Comparison of ENCODE assay signal across 22 cellular contexts in the genomic region with DNA sequence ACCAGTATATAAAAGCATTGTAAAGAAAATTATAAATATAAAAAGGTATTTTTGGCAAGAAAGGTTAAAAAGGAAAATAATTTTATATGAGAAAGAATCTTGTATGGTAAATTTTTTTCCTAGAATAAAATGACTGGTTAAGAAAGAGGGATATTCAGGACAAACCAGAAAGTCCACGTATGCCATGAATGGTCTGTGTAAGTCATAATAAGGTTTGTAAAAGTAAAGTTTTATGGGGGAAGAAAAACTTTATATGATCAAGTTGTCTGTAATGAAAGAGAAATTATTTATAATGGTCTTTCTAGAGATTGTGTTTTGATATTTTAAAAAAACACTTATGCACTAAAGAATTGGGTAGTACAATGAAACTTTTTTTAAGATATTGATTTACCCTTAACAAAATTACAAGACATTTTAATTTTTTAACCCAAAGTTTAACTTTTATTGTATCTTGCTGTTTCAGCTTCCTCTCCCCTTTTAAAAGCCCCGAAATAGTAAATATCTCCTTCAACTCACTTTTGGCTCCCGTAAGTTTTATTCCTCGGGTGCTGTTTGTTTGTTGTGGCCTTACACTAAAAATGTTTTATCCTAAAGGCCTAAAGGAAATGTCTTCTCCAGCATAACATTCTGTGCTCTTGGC. TPM values are rescaled to one million over a fixed set of nuclear protein-coding genes. Genes with fewer than 3 reads are reported as not detected.
DNase-seq lines count a peak whose midpoint lies in the region; ATAC-seq and TF ChIP-seq lines count a peak whose summit lies in the region.
"Had no signal": no experiment of that assay in that cellular context is flagged by ENCODE, and none has a peak within 500 bp of the region (broad histone marks: within the 10 kb centered on the region; RNA-seq: fewer than 3 reads in every experiment).

No MANE protein-coding gene starts in this region.

- no peak overlapping the region for H3K4me3 Mint-ChIP-seq in CD4-positive, alpha-beta memory T cell
- H3K4me3 Mint-ChIP-seq: activated naive CD4-positive, alpha-beta T cell treated with anti-CD3 and anti-CD28 coated beads for 36 hours; brain; CD4-positive, alpha-beta T cell; dendritic cell treated with granulocyte-macrophage colony-stimulating factor and Interleukin-4, amounts not matched to agents 40 ng/mL and 50 ng/mL, for 4 days; stimulated activated memory B cell treated with anti-CD40 and anti-IgM and Interleukin-4, amounts not matched to agents 10 μg/mL and 1 μg/mL and 100 μg/mL, for 72 hours; T-helper 2 cell treated with Interferon-gamma antibody and Interleukin-4, amounts not matched to agents 5 μg/mL and 100 μg/mL, for 36 hours had no signal

- POLR2A ChIA-PET in CD4-positive, alpha-beta memory T cell (lab: Charles Lee; ENCODE audit: partially characterized antibody), result no interaction called here

- no peak overlapping the region for H2AK5ac ChIP-seq in mesendoderm (ENCODE audit: low read length)

- no peaks in the 10 kb centered on the region for H3K4me1 Mint-ChIP-seq in CD4-positive, alpha-beta memory T cell
- H3K4me1 Mint-ChIP-seq: brain; stimulated activated memory B cell treated with anti-CD40 and anti-IgM and Interleukin-4, amounts not matched to agents 10 μg/mL and 1 μg/mL and 100 μg/mL, for 72 hours had no signal

- H3K36me3 ChIP-seq in WERI-Rb-1 (peaks cover 62% of the 10 kb centered on the region), mesendoderm (ENCODE audit: control insufficient read depth, insufficient read depth, low read length) (peaks cover 19% of the 10 kb centered on the region)
- H3K36me3 ChIP-seq in CD4-positive, alpha-beta memory T cell (ENCODE audit: insufficient read depth, low read length), result no peaks in the 10 kb centered on the region

- peaks cover 6% of the 10 kb centered on the region for H3K9me3 ChIP-seq in WERI-Rb-1 (ENCODE audit: severe bottlenecking)
- H3K9me3 ChIP-seq in CD4-positive, alpha-beta memory T cell (ENCODE audit: control insufficient read depth in 1 of 2, low read length in 2 of 2), result no peaks in the 10 kb centered on the region
- H3K9me3 ChIP-seq: tibial artery had no signal

- CTCF ChIA-PET in CD4-positive, alpha-beta memory T cell (lab: Charles Lee; ENCODE audit: partially characterized antibody), result no interaction called here

- no peak for ATAC-seq in GM18502 (IDR thresholded peaks at IDR 0.05; ENCODE audit: poor library complexity, unreplicated experiment)
- ATAC-seq: stimulated activated memory B cell treated with anti-CD40 and anti-IgM and Interleukin-4, amounts not matched to agents 10 μg/mL and 1 μg/mL and 100 μg/mL, for 72 hours had no signal

- no CpG with 5 or more reads among the region's 4 CpGs for WGBS in mesendoderm (ENCODE audit: extremely low coverage, insufficient coverage, low lambda C conversion rate)

- H2BK15ac ChIP-seq in mesendoderm (replicated peaks; ENCODE audit: low read depth), result no peak overlapping the region

- H3K27ac ChIP-seq in WERI-Rb-1 (no peak overlapping the region), mesendoderm (ENCODE audit: low read depth, low read length) (no peak overlapping the region)
- H3K27ac ChIP-seq in CD4-positive, alpha-beta memory T cell (ENCODE audit: low read depth, low read length), result no peak overlapping the region
- H3K27ac ChIP-seq: skin epidermis, tibial artery had no signal

- H3K27me3 Mint-ChIP-seq in CD4-positive, alpha-beta memory T cell, result peaks cover 2 to 12% of the 10 kb centered on the region in 2 donors
- H3K27me3 Mint-ChIP-seq: brain; CD4-positive, alpha-beta T cell; dendritic cell treated with granulocyte-macrophage colony-stimulating factor and Interleukin-4, amounts not matched to agents 40 ng/mL and 50 ng/mL, for 4 days had no signal

- no peak overlapping the region for H3K18ac ChIP-seq in mesendoderm (ENCODE audit: low read length)

- H3K4me1 ChIP-seq in mesendoderm (ENCODE audit: control insufficient read depth, low read depth, low read length), result peaks cover 8% of the 10 kb centered on the region
- H3K4me1 ChIP-seq in CD4-positive, alpha-beta memory T cell (ENCODE audit: insufficient read depth, low read length), result no peaks in the 10 kb centered on the region

- no peak overlapping the region for H3K27ac Mint-ChIP-seq in CD4-positive, alpha-beta memory T cell
- H3K27ac Mint-ChIP-seq: activated naive CD4-positive, alpha-beta T cell treated with anti-CD3 and anti-CD28 coated beads for 36 hours; brain; CD4-positive, alpha-beta T cell; dendritic cell treated with granulocyte-macrophage colony-stimulating factor and Interleukin-4, amounts not matched to agents 40 ng/mL and 50 ng/mL, for 4 days; stimulated activated memory B cell treated with anti-CD40 and anti-IgM and Interleukin-4, amounts not matched to agents 10 μg/mL and 1 μg/mL and 100 μg/mL, for 72 hours; T-helper 2 cell treated with Interferon-gamma antibody and Interleukin-4, amounts not matched to agents 5 μg/mL and 100 μg/mL, for 36 hours had no signal

- DNase-seq in NCI-H1092 treated with DMSO at 0.1 percent for 48 hours (lab: John Stamatoyannopoulos, UW) (peak; percentile 11), NCI-H1092 (lab: John Stamatoyannopoulos, UW) (no peak), M059J (ENCODE audit: low read depth) (peak; percentile 55), WERI-Rb-1 (peak; percentile 20), mesendoderm (peak; percentile 89), hippocampal formation (lab: John Stamatoyannopoulos, UW) (no peak)
- no peak for DNase-seq in CD4-positive, alpha-beta memory T cell
- DNase-seq: activated CD4-positive, alpha-beta T cell treated with anti-CD3 and anti-CD28 coated beads for 4 hours; activated naive CD4-positive, alpha-beta T cell treated with anti-CD3 and anti-CD28 coated beads for 36 hours; CD4-positive, alpha-beta T cell; HCEC 1CT; head of caudate nucleus; NCI-H1048; NCI-H510A treated with DMSO at 0.1 percent for 48 hours; SHP77; tibial artery had no signal

- H2BK5ac ChIP-seq in mesendoderm (ENCODE audit: low read length), result no peak overlapping the region

- no peaks in the 10 kb centered on the region for H3K36me3 Mint-ChIP-seq in CD4-positive, alpha-beta memory T cell
- H3K36me3 Mint-ChIP-seq: stimulated activated memory B cell treated with anti-CD40 and anti-IgM and Interleukin-4, amounts not matched to agents 10 μg/mL and 1 μg/mL and 100 μg/mL, for 72 hours had no signal

- H3K27me3 ChIP-seq in WERI-Rb-1 (ENCODE audit: insufficient read depth, low read depth, severe bottlenecking), result no peaks in the 10 kb centered on the region
- H3K27me3 ChIP-seq in mesendoderm (ENCODE audit: insufficient read depth, low read length, poor library complexity), result no peaks in the 10 kb centered on the region
- H3K27me3 ChIP-seq in CD4-positive, alpha-beta memory T cell (ENCODE audit: insufficient read depth, low read length), result no peaks in the 10 kb centered on the region
- H3K27me3 ChIP-seq: tibial artery had no signal

- no peak overlapping the region for H3K9ac ChIP-seq in mesendoderm (ENCODE audit: low read length)

- no peak overlapping the region for H3K4ac ChIP-seq in mesendoderm (ENCODE audit: low read depth, low read length)

- H4K8ac ChIP-seq in mesendoderm (ENCODE audit: low read depth, low read length), result no peak overlapping the region

- H3K79me1 ChIP-seq in mesendoderm (ENCODE audit: low read length), result peaks cover 25% of the 10 kb centered on the region

- H3K56ac ChIP-seq in mesendoderm (ENCODE audit: low read length), result no peak overlapping the region

- peaks cover 0 to 4% (median 0%) of the 10 kb centered on the region in 8 donors for H3K9me3 Mint-ChIP-seq in CD4-positive, alpha-beta memory T cell
- H3K9me3 Mint-ChIP-seq: stimulated activated memory B cell treated with anti-CD40 and anti-IgM and Interleukin-4, amounts not matched to agents 10 μg/mL and 1 μg/mL and 100 μg/mL, for 72 hours had no signal

- intact Hi-C loops in CD4-positive, alpha-beta memory T cell (cut with micrococcal nuclease), result no loop called here

- no peak for TF ChIP-seq CTCF in WERI-Rb-1 (IDR thresholded peaks at IDR 0.05; ENCODE audit: low read depth, low read length)

- H3K4me3 ChIP-seq in WERI-Rb-1 (ENCODE audit: low read depth, low read length) (no peak overlapping the region), mesendoderm (ENCODE audit: low read length) (no peak overlapping the region)
- no peak overlapping the region for H3K4me3 ChIP-seq in CD4-positive, alpha-beta memory T cell (ENCODE audit: low read length in 2 of 2)
- H3K4me3 ChIP-seq: skin epidermis, tibial artery had no signal

- no peak overlapping the region for H3K4me2 ChIP-seq in mesendoderm (ENCODE audit: low read length)

- no peak overlapping the region for H4K5ac ChIP-seq in mesendoderm (ENCODE audit: low read length)

- H2BK120ac ChIP-seq in mesendoderm (ENCODE audit: low read depth, low read length), result no peak overlapping the region

- peaks cover 13% of the 10 kb centered on the region for H3K79me2 ChIP-seq in mesendoderm (ENCODE audit: control insufficient read depth, insufficient read depth, low read length)

- no peak overlapping the region for H3K23ac ChIP-seq in mesendoderm (ENCODE audit: low read length)

RNA-seq across cellular contexts. Expression of a gene that starts 47.7 kb away (rescaled TPM):
- total RNA-seq in M059J (2014; rRNA removed; shearing (Covaris generic)), result 12.7 and 18.9 TPM in 2 replicates
- polyA plus RNA-seq in mesendoderm (2013, experiment 1 of 2), result 37.8 TPM
- 36.9 TPM for polyA plus RNA-seq in mesendoderm (2013, experiment 2 of 2)
- under 1 TPM; 0.06 to 0.09 TPM for total RNA-seq in CD4-positive, alpha-beta memory T cell
- polyA plus RNA-seq in CD4-positive, alpha-beta memory T cell, result under 1 TPM in 1 of 2 donors, not detected in 1; 0.07 TPM

Comparison
In these comparisons a context has a peak if more than half of its experiments do, and no peak if none do; other contexts are left out.
1. DNase-seq: peak in NCI-H1092 treated with DMSO at 0.1 percent for 48 hours (single experiment), M059J (single experiment), WERI-Rb-1 (single experiment) and mesendoderm (single experiment); none in NCI-H1092 (single experiment), CD4-positive, alpha-beta memory T cell (0 of 5) and hippocampal formation (0 of 2).
2. RNA of a gene that starts 47.7 kb away (total RNA-seq): 12.7 to 18.9 TPM in M059J; 0.06 to 0.09 TPM in CD4-positive, alpha-beta memory T cell; every median in the first group is over 10 times any median in the second.